Comparison of ENCODE assay signal across 7 cellular contexts in the genomic region with DNA sequence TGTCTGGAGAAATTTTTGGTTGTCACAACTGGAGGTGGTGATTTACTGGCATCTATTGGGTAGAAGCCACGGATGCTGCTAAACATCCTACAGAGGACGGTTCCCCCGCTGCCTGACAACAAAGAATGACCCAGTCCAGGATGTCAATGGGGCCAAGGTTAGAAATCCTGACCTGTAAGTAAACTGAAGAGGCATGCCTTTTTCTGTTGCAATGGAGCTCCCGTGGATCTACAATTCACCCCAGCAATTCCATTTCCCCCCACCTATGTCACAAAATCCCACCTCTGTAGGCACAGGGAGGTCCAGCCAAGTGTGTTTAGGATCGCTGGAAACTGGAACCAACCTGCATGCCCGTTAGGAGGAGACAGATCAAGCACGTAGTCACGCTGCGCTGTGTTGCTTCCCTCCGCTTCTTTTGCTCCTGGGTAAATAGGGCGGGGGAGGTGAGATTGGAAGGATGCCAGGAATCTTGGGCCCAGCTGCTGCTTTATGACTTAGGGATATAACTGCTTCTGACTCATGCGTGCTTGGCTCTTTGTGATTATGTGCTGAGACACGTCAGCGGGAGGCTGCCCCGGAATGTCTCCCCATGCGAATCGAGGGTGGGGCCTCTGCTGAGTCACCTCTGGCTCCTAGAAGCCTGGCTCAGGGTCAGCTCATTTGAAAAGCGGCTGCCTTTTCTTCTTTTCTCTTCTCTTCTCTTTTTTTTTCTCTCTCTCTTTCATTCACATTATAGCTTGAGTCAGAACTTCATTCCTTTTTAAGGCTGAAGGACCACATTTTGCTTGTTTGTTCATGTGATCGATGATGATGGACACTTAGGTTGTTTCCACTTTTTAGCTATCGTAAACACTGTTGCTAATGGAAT. TPM values are rescaled to one million over a fixed set of nuclear protein-coding genes. Genes with fewer than 3 reads are reported as not detected.
DNase-seq lines count a peak whose midpoint lies in the region; ATAC-seq, FAIRE-seq and TF ChIP-seq lines count a peak whose summit lies in the region.

No MANE protein-coding gene starts in this region.

- peaks cover 4% of the 10 kb centered on the region for H3K9me3 ChIP-seq in WERI-Rb-1 (ENCODE audit: severe bottlenecking)
- H3K9me3 ChIP-seq in smooth muscle cell (replicated peaks; ENCODE audit: low read depth), result no peaks in the 10 kb centered on the region

- DNase-seq in NCI-H2171 treated with DMSO at 0.1 percent for 48 hours (lab: John Stamatoyannopoulos, UW), result peak; percentile 100
- peak; percentile 92 for DNase-seq in WERI-Rb-1
- peak; percentile 100 for DNase-seq in bronchial epithelial cell (ENCODE audit: low read depth)
- peak; percentile 23 to 39 (median 27) for DNase-seq in immature natural killer cell
- peak; percentile 87 for DNase-seq in smooth muscle cell (lab: John Stamatoyannopoulos, UW; ENCODE audit: unreplicated experiment)

- H3F3A ChIP-seq in smooth muscle cell (ENCODE audit: low read depth), result peaks cover 28% of the 10 kb centered on the region

- no peaks in the 10 kb centered on the region for H3K9me3 Mint-ChIP-seq in immature natural killer cell

- peak; percentile 66 for FAIRE-seq in bronchial epithelial cell (lab: Jason Lieb, UNC)

- peaks cover 3 to 9% (median 6%) of the 10 kb centered on the region in 3 donors for H3K27me3 Mint-ChIP-seq in immature natural killer cell (ENCODE audit: low read depth in 3 of 3)

- H3K9ac ChIP-seq in smooth muscle cell (ENCODE audit: low read depth), result peak overlapping the region; percentile 89

- H3K27me3 ChIP-seq in WERI-Rb-1 (ENCODE audit: insufficient read depth, low read depth, severe bottlenecking) (no peaks in the 10 kb centered on the region), bronchial epithelial cell (ENCODE audit: control insufficient read depth, insufficient read depth, low read length) (no peaks in the 10 kb centered on the region), smooth muscle cell (ENCODE audit: low read depth) (no peaks in the 10 kb centered on the region)

- H3K27ac ChIP-seq in WERI-Rb-1 (peak overlapping the region; percentile 29; the same call in 1 of the 2 replicates), smooth muscle cell (ENCODE audit: low read depth) (peak overlapping the region; percentile 97)

- peak overlapping the region in 3 of 6 donors; percentile 26 to 72 (median 50) for H3K27ac Mint-ChIP-seq in immature natural killer cell

- ATAC-seq in GM18511 (IDR thresholded peaks at IDR 0.05; ENCODE audit: unreplicated experiment) (peak; percentile 97), HG03095 (IDR thresholded peaks at IDR 0.05; ENCODE audit: unreplicated experiment) (peak; percentile 92)

- H2AFZ ChIP-seq in smooth muscle cell (ENCODE audit: low read depth), result peak overlapping the region; percentile 59

- H3K4me3 ChIP-seq in WERI-Rb-1 (ENCODE audit: low read depth, low read length) (peak overlapping the region; percentile 24), bronchial epithelial cell (ENCODE audit: low read depth, low read length) (no peak overlapping the region), smooth muscle cell (peak overlapping the region; percentile 43)

- H3K36me3 Mint-ChIP-seq in immature natural killer cell, result peaks cover 0 to 4% (median 0%) of the 10 kb centered on the region in 3 donors

- peaks cover 11% of the 10 kb centered on the region for H3K4me1 ChIP-seq in smooth muscle cell (ENCODE audit: low read depth)

- H4K20me1 ChIP-seq in smooth muscle cell (ENCODE audit: low read depth), result no peaks in the 10 kb centered on the region

- peak overlapping the region; percentile 83 for H3K4me2 ChIP-seq in smooth muscle cell

- H3K4me1 Mint-ChIP-seq in immature natural killer cell, result peaks cover 8 to 9% of the 10 kb centered on the region in 2 donors

- H3K79me2 ChIP-seq in smooth muscle cell (ENCODE audit: low read depth), result no peaks in the 10 kb centered on the region

- peak overlapping the region in 4 of 5 donors; percentile 5 to 68 (median 38) for H3K4me3 Mint-ChIP-seq in immature natural killer cell

- WGBS in smooth muscle cell (ENCODE audit: low lambda C conversion rate), result 4% methylated on average over 20 of the region's 20 CpGs

- no peaks in the 10 kb centered on the region for H3K36me3 ChIP-seq in WERI-Rb-1
- no peaks in the 10 kb centered on the region for H3K36me3 ChIP-seq in bronchial epithelial cell (ENCODE audit: control insufficient read depth, insufficient read depth, low read length)
- no peaks in the 10 kb centered on the region for H3K36me3 ChIP-seq in smooth muscle cell (ENCODE audit: low read depth)

- TF ChIP-seq CTCF in WERI-Rb-1 (IDR thresholded peaks at IDR 0.05; ENCODE audit: low read depth, low read length) (0 out of 2 replicates have a peak, but pooled peaks have one; percentile 3), bronchial epithelial cell (IDR thresholded peaks at IDR 0.05; ENCODE audit: insufficient read depth, low read length, severe bottlenecking) (peak; percentile 5), smooth muscle cell (IDR thresholded peaks at IDR 0.05; ENCODE audit: borderline replicate concordance, insufficient read depth, poor library complexity, severe bottlenecking) (no peak)

RNA-seq across cellular contexts. Expression of a gene that starts 12.4 kb away (rescaled TPM):
- total RNA-seq in bronchial epithelial cell (9.7 and 16.9 TPM in 2 replicates), smooth muscle cell (36.6 and 45.8 TPM in 2 replicates)
- polyA plus RNA-seq in immature natural killer cell (10 to 100 TPM; 15.2 to 33.5 (median 19.7) TPM), smooth muscle cell (47.4 and 64.3 TPM in 2 replicates)

RNA-seq across cellular contexts. Expression of a gene that starts 24.7 kb away (rescaled TPM):
- 71.3 and 118 TPM in 2 replicates for total RNA-seq in bronchial epithelial cell
- polyA plus RNA-seq in immature natural killer cell, result 10 to 100 TPM; 15.3 to 27.6 (median 22.9) TPM
- 32.0 and 38.0 TPM in 2 replicates for total RNA-seq in smooth muscle cell
- 112 and 117 TPM in 2 replicates for polyA plus RNA-seq in smooth muscle cell

RNA-seq across cellular contexts. Expression of a gene that starts 53.0 kb away (rescaled TPM):
- 18.4 and 30.2 TPM in 2 replicates for total RNA-seq in bronchial epithelial cell
- polyA plus RNA-seq in immature natural killer cell, result 100 to 1,000 TPM; 112 to 189 (median 185) TPM
- total RNA-seq in smooth muscle cell, result 94.1 and 94.8 TPM in 2 replicates
- 128 and 141 TPM in 2 replicates for polyA plus RNA-seq in smooth muscle cell

Comparison
In these comparisons a context has a peak if more than half of its experiments do, and no peak if none do; other contexts are left out.
1. DNase-seq: peak in every context shown above with its lines; median percentile 100 in NCI-H2171 treated with DMSO at 0.1 percent for 48 hours; 100 in bronchial epithelial cell; 92 in WERI-Rb-1; 87 in smooth muscle cell; 27 in immature natural killer cell.